14 cellular contexts compared by ENCODE assay signal in genomic region chr14:103127861-103128598, GRCh38. TPM values are rescaled to one million over a fixed set of nuclear protein-coding genes. Genes with fewer than 3 reads are reported as not detected.
DNase-seq lines count a peak whose midpoint lies in the region; ATAC-seq and TF ChIP-seq lines count a peak whose summit lies in the region.
"Had no signal": no experiment of that assay in that cellular context is flagged by ENCODE, and none has a peak within 500 bp of the region (broad histone marks: within the 10 kb centered on the region; RNA-seq: fewer than 3 reads in every experiment).

No MANE protein-coding gene starts in this region.

- H3K4me1 Mint-ChIP-seq in progenitor cell of endocrine pancreas (ENCODE audit: low read depth), result peaks cover 2% of the 10 kb centered on the region
- H3K4me1 Mint-ChIP-seq: activated naive CD4-positive, alpha-beta T cell treated with anti-CD3 and anti-CD28 coated beads, Interleukin-2, amount 10 ng/mL, durations not matched to agents 7 days and 5 days had no signal

- DNase-seq in PC-9 (peak; percentile 94 to 96), progenitor cell of endocrine pancreas (ENCODE audit: low spot score, unreplicated experiment) (no peak), GF-D8 (lab: John Stamatoyannopoulos, UW) (no peak)
- DNase-seq: activated CD8-positive, alpha-beta memory T cell treated with anti-CD3 and anti-CD28 coated beads for 24 hours; activated naive CD4-positive, alpha-beta T cell treated with anti-CD3 and anti-CD28 coated beads, Interleukin-2, amount 10 ng/mL, durations not matched to agents 7 days and 5 days; central memory CD4-positive, alpha-beta T cell had no signal

- H3K27ac ChIP-seq in C4-2B (peak overlapping the region; percentile 19; the same call in 1 of the 2 replicates), PC-9 (peak overlapping the region; percentile 86), esophagus (ENCODE audit: low read depth in 2 of 2, low read length in 1 of 2) (peak overlapping the region; percentile 15 to 89)
- H3K27ac ChIP-seq: hepatocyte had no signal

- no peaks in the 10 kb centered on the region for H3K9me3 Mint-ChIP-seq in progenitor cell of endocrine pancreas (ENCODE audit: low read depth)
- H3K9me3 Mint-ChIP-seq: activated naive CD4-positive, alpha-beta T cell treated with anti-CD3 and anti-CD28 coated beads, Interleukin-2, amount 10 ng/mL, durations not matched to agents 7 days and 5 days had no signal

- 65 to 76% methylated on average over 16 of the region's 16 CpGs for WGBS in esophagus, 2 donors

- H3K27ac Mint-ChIP-seq in progenitor cell of endocrine pancreas, result peak overlapping the region; percentile 45
- H3K27ac Mint-ChIP-seq: activated naive CD4-positive, alpha-beta T cell treated with anti-CD3 and anti-CD28 coated beads, Interleukin-2, amount 10 ng/mL, durations not matched to agents 7 days and 5 days had no signal

- peak overlapping the region; percentile 94 for H3K4me2 ChIP-seq in PC-9

- no peak overlapping the region for H3K4me3 Mint-ChIP-seq in progenitor cell of endocrine pancreas (ENCODE audit: low read depth)
- H3K4me3 Mint-ChIP-seq: activated naive CD4-positive, alpha-beta T cell treated with anti-CD3 and anti-CD28 coated beads, Interleukin-2, amount 10 ng/mL, durations not matched to agents 7 days and 5 days had no signal

- H3K9me2 ChIP-seq in PC-9 (ENCODE audit: insufficient read depth), result no peaks in the 10 kb centered on the region

- no peaks in the 10 kb centered on the region for H3K27me3 ChIP-seq in PC-9 (ENCODE audit: insufficient read depth, low read depth)
- H3K27me3 ChIP-seq in esophagus (ENCODE audit: control insufficient read depth in 1 of 2, insufficient read depth in 2 of 2, low read length in 2 of 2), result no peaks in the 10 kb centered on the region
- H3K27me3 ChIP-seq: hepatocyte had no signal

- peaks cover 40% of the 10 kb centered on the region for H4K20me1 ChIP-seq in PC-9 (ENCODE audit: insufficient read depth)

- no TSS peak for BruUV-seq in PC-9 (replicated peaks; lab: Mats Ljungman, UMichigan)

- H3K36me3 ChIP-seq in PC-9 (ENCODE audit: low read depth) (peaks cover 66% of the 10 kb centered on the region), esophagus (ENCODE audit: control insufficient read depth in 2 of 2, insufficient read depth in 2 of 2, low read length in 1 of 2) (peaks cover 0 to 21% of the 10 kb centered on the region in 2 donors)

- CTCF ChIA-PET in PC-9 (lab: Charles Lee), result interaction anchor here (0.6 to 5.3 kb wide), 5 partner anchors 18 to 413 kb away, joined by 3 to 43 read pairs (median 3); no protein-coding TSS in a partner anchor

- no peaks in the 10 kb centered on the region for H3K36me3 Mint-ChIP-seq in progenitor cell of endocrine pancreas (ENCODE audit: insufficient read depth)
- H3K36me3 Mint-ChIP-seq: activated naive CD4-positive, alpha-beta T cell treated with anti-CD3 and anti-CD28 coated beads, Interleukin-2, amount 10 ng/mL, durations not matched to agents 7 days and 5 days had no signal

- intact Hi-C loops in PC-9 (cut with micrococcal nuclease; ENCODE audit: unreplicated experiment), result loop anchor here (1.0 to 5.0 kb wide), 8 partner anchors 23 to 536 kb away; partner anchors contain the start of genes EIF5 and RCOR1

- POLR2A ChIA-PET in PC-9 (lab: Charles Lee; ENCODE audit: unreplicated experiment), result interaction anchor here (0.5 to 0.9 kb wide), 2 partner anchors 81 to 1180 kb away, joined by 3 to 8 read pairs; no protein-coding TSS in a partner anchor

- H3K27me3 Mint-ChIP-seq in progenitor cell of endocrine pancreas, result peaks cover 37% of the 10 kb centered on the region

- peaks cover 80% of the 10 kb centered on the region for H3F3A ChIP-seq in PC-9 (ENCODE audit: insufficient read depth, low read depth)

- H3K4me1 ChIP-seq in PC-9 (replicated peaks; ENCODE audit: insufficient read depth) (peaks cover 73% of the 10 kb centered on the region), esophagus (ENCODE audit: control insufficient read depth in 2 of 2, insufficient read depth in 2 of 2, low read length in 1 of 2) (peaks cover 24 to 56% of the 10 kb centered on the region in 2 donors)

- H3K9me3 ChIP-seq in PC-9 (ENCODE audit: insufficient read depth, low read depth) (no peaks in the 10 kb centered on the region), esophagus (ENCODE audit: control insufficient read depth in 2 of 2, insufficient read depth in 1 of 2, low read depth in 1 of 2, low read length in 1 of 2) (no peaks in the 10 kb centered on the region)
- H3K9me3 ChIP-seq: spleen had no signal

- peaks cover 93% of the 10 kb centered on the region for H3K79me2 ChIP-seq in PC-9 (ENCODE audit: low read depth)
- H3K79me2 ChIP-seq: hepatocyte had no signal

- H3K4me3 ChIP-seq in PC-9, result peak overlapping the region; percentile 67
- peak overlapping the region; percentile 7 to 28 for H3K4me3 ChIP-seq in esophagus (ENCODE audit: low read depth in 1 of 2, low read length in 2 of 2)
- H3K4me3 ChIP-seq: hepatocyte, spleen had no signal

- no peak for TF ChIP-seq CTCF in C4-2B (conservative IDR thresholded peaks at IDR 0.05)
- TF ChIP-seq CTCF in PC-9 (conservative IDR thresholded peaks at IDR 0.05), result no peak
- no peak for TF ChIP-seq CTCF in progenitor cell of endocrine pancreas (IDR thresholded peaks at IDR 0.05; ENCODE audit: unreplicated experiment)

- H2AFZ ChIP-seq in PC-9, result no peak overlapping the region
- H2AFZ ChIP-seq: hepatocyte had no signal

- ATAC-seq in HG02798 (IDR thresholded peaks at IDR 0.05; ENCODE audit: poor library complexity, unreplicated experiment) (no peak), GM21447 (IDR thresholded peaks at IDR 0.05; ENCODE audit: unreplicated experiment) (no peak), GM18861 (IDR thresholded peaks at IDR 0.05; ENCODE audit: unreplicated experiment) (no peak)

RNA-seq across cellular contexts. Expression of gene TNFAIP2, which starts 4.8 kb away (rescaled TPM):
- 291 and 366 TPM in 2 replicates for total RNA-seq in PC-9 (2021)
- 100 to 1,000 TPM in 1 of 2 donors, 10 to 100 TPM in 1; 93.7 to 219 TPM for polyA plus RNA-seq in esophagus
- total RNA-seq in progenitor cell of endocrine pancreas, result 17.8 and 19.6 TPM in 2 replicates

RNA-seq across cellular contexts. Expression of gene EXOC3L4, which starts 33.5 kb away (rescaled TPM):
- 0.38 and 1.7 TPM in 2 replicates for total RNA-seq in PC-9 (2021)
- under 1 TPM; 0.52 to 0.67 TPM for polyA plus RNA-seq in esophagus
- 28.4 and 30.8 TPM in 2 replicates for total RNA-seq in progenitor cell of endocrine pancreas
- polyA plus RNA-seq: neural cell had no signal

RNA-seq across cellular contexts. Expression of gene LBHD2, which starts 44.0 kb away (rescaled TPM):
- total RNA-seq in PC-9 (2021), result 0.52 and 0.78 TPM in 2 replicates
- not detected for polyA plus RNA-seq in esophagus
- not detected in 2 replicates for total RNA-seq in progenitor cell of endocrine pancreas
- total RNA-seq: hepatocyte, spleen had no signal
- polyA plus RNA-seq: neural cell had no signal

Comparison
In these comparisons a context has a peak if more than half of its experiments do, and no peak if none do; other contexts are left out.
1. H3K27ac ChIP-seq: peak in every context shown above with its lines; median percentile 86 in PC-9; 52 in esophagus; 19 in C4-2B.
2. DNase-seq: peak in PC-9 (2 of 2); none in progenitor cell of endocrine pancreas (single experiment) and GF-D8 (single experiment).
3. RNA of gene TNFAIP2, which starts 4.8 kb away (total RNA-seq): 291 to 366 TPM in PC-9; 17.8 to 19.6 TPM in progenitor cell of endocrine pancreas; every median in the first group is over 10 times any median in the second.
4. RNA of gene EXOC3L4, which starts 33.5 kb away (total RNA-seq): 28.4 to 30.8 TPM in progenitor cell of endocrine pancreas; 0.38 to 1.7 TPM in PC-9; every median in the first group is over 10 times any median in the second.